ENCODE assay signal across 8 cellular contexts in genomic region chr5:40834849-40835787, GRCh38. TPM values are rescaled to one million over a fixed set of nuclear protein-coding genes. Genes with fewer than 3 reads are reported as not detected.
DNase-seq lines count a peak whose midpoint lies in the region; ATAC-seq and TF ChIP-seq lines count a peak whose summit lies in the region.

TSS of gene RPL37 (minus strand) at chr5:40835222. CDS start at chr5:40835185, 37 bp downstream.

- H3K4me3 ChIP-seq in choroid plexus epithelial cell (ENCODE audit: low read depth, low read length) = peak within 1 kb of the TSS; percentile 79

- peaks cover 44% of the 10 kb centered on the region for H3K4me1 Mint-ChIP-seq in activated CD4-positive, alpha-beta T cell treated with anti-CD3 and anti-CD28 coated beads for 36 hours

- DNase-seq in Ammon's horn (ENCODE audit: low spot score) (peak; percentile 98), GM19238 (ENCODE audit: insufficient read length, low spot score) (peak; percentile 79), NCI-H524 (lab: John Stamatoyannopoulos, UW) (peak; percentile 94 to 99), choroid plexus epithelial cell (ENCODE audit: low read depth) (peak; percentile 98), kidney glomerular epithelial cell (lab: John Stamatoyannopoulos, UW) (peak; percentile 95)
- peak; percentile 96 for DNase-seq in activated CD4-positive, alpha-beta T cell treated with anti-CD3 and anti-CD28 coated beads for 36 hours
- DNase-seq in stimulated activated CD4-positive, alpha-beta T cell treated with anti-CD3 and anti-CD28 coated beads, Interleukin-1b, Interleukin-23, amount 100 ng/mL, for 1 hour (ENCODE audit: low read depth in 2 of 2) = peak; percentile 74 to 80

- POLR2A ChIA-PET in activated CD4-positive, alpha-beta T cell treated with anti-CD3 and anti-CD28 coated beads for 36 hours (lab: Charles Lee) = interaction anchor here (1.1 kb wide), 1 partner anchor 22 kb away, joined by 4 read pairs; no protein-coding TSS in a partner anchor

- ATAC-seq in HG03442 (IDR thresholded peaks at IDR 0.05; ENCODE audit: unreplicated experiment) = peak; percentile 97
- peak; percentile 93 for ATAC-seq in activated CD4-positive, alpha-beta T cell treated with anti-CD3 and anti-CD28 coated beads for 36 hours

- CTCF ChIA-PET in activated CD4-positive, alpha-beta T cell treated with anti-CD3 and anti-CD28 coated beads for 36 hours (lab: Charles Lee) = interaction anchor here (0.6 to 1.6 kb wide), 3 partner anchors 21 to 450 kb away, joined by 3 read pairs; no protein-coding TSS in a partner anchor

- peaks cover 2% of the 10 kb centered on the region for H3K9me3 Mint-ChIP-seq in activated CD4-positive, alpha-beta T cell treated with anti-CD3 and anti-CD28 coated beads for 36 hours (ENCODE audit: low read depth)

- peak within 1 kb of the TSS; percentile 99 for H3K4me3 Mint-ChIP-seq in activated CD4-positive, alpha-beta T cell treated with anti-CD3 and anti-CD28 coated beads for 36 hours

- peak within 1 kb of the TSS; percentile 100 for H3K27ac Mint-ChIP-seq in activated CD4-positive, alpha-beta T cell treated with anti-CD3 and anti-CD28 coated beads for 36 hours

- TF ChIP-seq CTCF in choroid plexus epithelial cell (conservative IDR thresholded peaks at IDR 0.05; ENCODE audit: low read depth, low read length) = no peak

- peaks cover 54% of the 10 kb centered on the region for H3K36me3 Mint-ChIP-seq in activated CD4-positive, alpha-beta T cell treated with anti-CD3 and anti-CD28 coated beads for 36 hours (ENCODE audit: low read depth)

- intact Hi-C loops in activated CD4-positive, alpha-beta T cell treated with anti-CD3 and anti-CD28 coated beads for 36 hours (cut with DNase I, micrococcal nuclease) = loop anchor here (1.0 to 10.0 kb wide), 16 partner anchors 21 to 1760 kb away; partner anchors contain the start of genes RIMOC1 (in 2 of the 2), TTC33 (in 2 of the 2), FBXO4 (in 1 of the 2) and OXCT1 (in 1 of the 2)

- no peaks in the 10 kb centered on the region for H3K27me3 Mint-ChIP-seq in activated CD4-positive, alpha-beta T cell treated with anti-CD3 and anti-CD28 coated beads for 36 hours

RNA-seq across cellular contexts. Expression of gene RPL37, which starts in this region (rescaled TPM):
- total RNA-seq in activated CD4-positive, alpha-beta T cell treated with anti-CD3 and anti-CD28 coated beads for 36 hours = 1,000 to 10,000 TPM; 1,915 to 1,951 TPM

Comparison
In these comparisons a context has a peak if more than half of its experiments do, and no peak if none do; other contexts are left out.
1. Peak in every context shown above with its lines: DNase-seq, ATAC-seq and H3K4me3 ChIP-seq.